Comparison of ENCODE assay signal across 1 cellular context in genomic region chr18:11994346-11994707, GRCh38.
TF ChIP-seq lines count a peak whose summit lies in the region.

No MANE protein-coding gene starts in this region.

TF ChIP-seq in H1, 55 proteins besides CTCF, POLR2A, EP300 and RAD21 (continued from another document):
- TF ChIP-seq TAF1 (IDR thresholded peaks at IDR 0.05; ENCODE audit: low read depth, low read length) (no peak), RNF2 (IDR thresholded peaks at IDR 0.05; ENCODE audit: borderline replicate concordance, low read depth, low read length, missing control alignments, poor library complexity, severe bottlenecking) (no peak), CHD7 (IDR thresholded peaks at IDR 0.05; ENCODE audit: insufficient replicate concordance, low read length) (no peak), CREB1 (IDR thresholded peaks at IDR 0.05) (no peak), SRF (IDR thresholded peaks at IDR 0.05; ENCODE audit: low read depth, low read length) (no peak), NANOG (IDR thresholded peaks at IDR 0.05; ENCODE audit: insufficient read depth, low read depth, low read length, poor library complexity, severe bottlenecking) (no peak), KDM4A (IDR thresholded peaks at IDR 0.05; ENCODE audit: low read depth, low read length, severe bottlenecking) (no peak), MAFK (IDR thresholded peaks at IDR 0.05; ENCODE audit: low read depth, low read length) (no peak), PHF8 (conservative IDR thresholded peaks at IDR 0.05; ENCODE audit: low read depth, low read length) (no peak), SAP30 (IDR thresholded peaks at IDR 0.05; ENCODE audit: insufficient read depth, insufficient replicate concordance, low read length) (no peak)
